Comparison of ENCODE assay signal across 15 cellular contexts in the genomic region with DNA sequence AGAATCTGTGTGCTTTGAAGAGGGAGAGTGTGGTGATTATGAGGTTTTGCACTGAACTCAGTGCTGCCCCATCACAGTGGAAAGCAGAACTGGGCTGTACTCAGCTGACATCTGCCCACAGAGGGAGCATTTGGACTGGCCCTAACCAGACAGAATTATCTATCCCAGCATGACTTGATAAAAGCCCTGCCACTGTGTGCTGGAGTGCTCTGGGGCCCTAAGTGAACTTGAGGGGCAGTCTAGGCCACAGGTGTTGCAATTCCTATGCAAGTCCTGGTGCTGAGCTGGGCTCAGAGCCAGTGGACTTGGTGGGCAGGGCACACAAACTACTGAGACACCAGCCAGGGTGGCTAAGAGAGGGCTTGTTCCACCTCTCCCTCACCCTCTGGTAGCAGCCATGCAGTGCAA.
DNase-seq lines count a peak whose midpoint lies in the region; ATAC-seq and TF ChIP-seq lines count a peak whose summit lies in the region.
"Had no signal": no experiment of that assay in that cellular context is flagged by ENCODE, and none has a peak within 500 bp of the region (broad histone marks: within the 10 kb centered on the region; RNA-seq: fewer than 3 reads in every experiment).

No MANE protein-coding gene starts in this region.

- ATAC-seq in left lobe of liver (peak; percentile 96), HG03565 (IDR thresholded peaks at IDR 0.05; ENCODE audit: unreplicated experiment) (no peak), HG03175 (IDR thresholded peaks at IDR 0.05; ENCODE audit: unreplicated experiment) (no peak)

- DNase-seq in AML-193 (lab: John Stamatoyannopoulos, UW) (peak; percentile 22 to 49), LNCaP clone FGC (ENCODE audit: low read depth) (no peak), amniotic epithelial cell (ENCODE audit: low read depth) (peak; percentile 56), left lobe of liver (ENCODE audit: low spot score) (peak; percentile 74), prostate gland (ENCODE audit: low spot score) (no peak), anterior cingulate cortex (lab: John Stamatoyannopoulos, UW) (no peak)
- DNase-seq: activated CD4-positive, alpha-beta T cell treated with anti-CD3 and anti-CD28 coated beads, Interleukin-2, amount 50 U/mL, for 4 hours; activated naive CD4-positive, alpha-beta T cell treated with anti-CD3 and anti-CD28 coated beads for 36 hours; cortex of kidney; foreskin melanocyte; H7; sigmoid colon; SW 1271 had no signal

- intact Hi-C loops in prostate gland (cut with DNase I): no loop called here

- no peak overlapping the region for H3K27ac ChIP-seq in prostate gland
- H3K27ac ChIP-seq: sigmoid colon had no signal

- TF ChIP-seq CTCF in LNCaP clone FGC (IDR thresholded peaks at IDR 0.05; ENCODE audit: control insufficient read depth, extremely low read depth, insufficient read depth) (peak; percentile 35), prostate gland (IDR thresholded peaks at IDR 0.05) (no peak)

- no peak for TF ChIP-seq POLR2A in prostate gland (IDR thresholded peaks at IDR 0.05)

- no peaks in the 10 kb centered on the region for H3K36me3 ChIP-seq in prostate gland
- H3K36me3 ChIP-seq: sigmoid colon had no signal

- H3K4me3 ChIP-seq in LNCaP clone FGC (ENCODE audit: low read depth, low read length): no peak overlapping the region
- no peak overlapping the region for H3K4me3 ChIP-seq in prostate gland
- H3K4me3 ChIP-seq: sigmoid colon had no signal

- no peaks in the 10 kb centered on the region for H3K4me1 ChIP-seq in prostate gland (replicated peaks)
- H3K4me1 ChIP-seq: sigmoid colon had no signal

- no peaks in the 10 kb centered on the region for H3K9me3 ChIP-seq in prostate gland
- H3K9me3 ChIP-seq: sigmoid colon had no signal

- H3K27me3 ChIP-seq in prostate gland (replicated peaks; ENCODE audit: insufficient read depth): no peaks in the 10 kb centered on the region
- H3K27me3 ChIP-seq: sigmoid colon had no signal

Comparison
In these comparisons a context has a peak if more than half of its experiments do, and no peak if none do; other contexts are left out.
1. DNase-seq: peak in AML-193 (2 of 2), amniotic epithelial cell (single experiment) and left lobe of liver (single experiment); none in LNCaP clone FGC (single experiment), prostate gland (single experiment) and anterior cingulate cortex (0 of 58).